17 cellular contexts compared by ENCODE assay signal in the genomic region with DNA sequence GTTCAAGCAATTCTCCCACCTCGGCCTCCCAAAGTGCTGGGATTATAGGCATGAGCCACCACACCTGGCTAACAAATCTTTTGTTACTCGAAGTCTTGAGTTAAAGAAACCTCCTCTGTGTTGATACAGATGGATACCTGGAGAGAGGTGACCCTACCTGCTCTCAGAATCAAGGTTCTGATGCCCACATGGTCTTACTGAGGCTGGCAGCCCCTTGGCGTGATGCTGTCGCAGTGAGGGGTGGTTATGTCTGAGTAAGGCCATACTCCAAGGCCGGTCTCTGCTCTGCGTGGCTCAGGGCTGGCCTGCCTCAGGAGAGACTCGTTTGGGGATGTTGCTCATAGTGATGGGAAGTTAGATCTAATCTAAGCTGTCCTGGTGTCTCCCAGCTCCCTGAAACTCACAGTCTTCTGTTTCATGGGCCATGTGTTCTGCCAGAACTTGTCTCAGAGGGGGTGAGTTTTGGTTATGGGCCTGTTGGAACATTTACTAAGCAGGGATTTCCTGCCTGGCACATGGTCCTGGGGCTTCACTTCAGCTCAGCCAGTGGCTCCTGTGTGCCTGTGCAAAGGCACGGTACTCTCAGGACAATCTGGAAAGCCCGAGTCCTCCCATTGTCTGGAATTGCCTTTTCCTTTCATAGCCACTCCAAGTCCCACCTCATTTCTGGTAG. TPM values are rescaled to one million over a fixed set of nuclear protein-coding genes. Genes with fewer than 3 reads are reported as not detected.
DNase-seq lines count a peak whose midpoint lies in the region; ATAC-seq and TF ChIP-seq lines count a peak whose summit lies in the region.
"Had no signal": no experiment of that assay in that cellular context is flagged by ENCODE, and none has a peak within 500 bp of the region (broad histone marks: within the 10 kb centered on the region; RNA-seq: fewer than 3 reads in every experiment).

No MANE protein-coding gene starts in this region.

- dilution Hi-C loops in mammary epithelial cell (cut with HindIII; ENCODE audit: low sequenced_read_pairs): no loop called here

- DNase-seq in mammary epithelial cell: peak; percentile 94
- no peak for DNase-seq in MCF 10A (ENCODE audit: unreplicated experiment)
- DNase-seq in Panc1 (ENCODE audit: low read depth, low spot score): no peak
- DNase-seq in epithelial cell of esophagus (ENCODE audit: low read depth): peak; percentile 87
- no peak for DNase-seq in HEK293T (ENCODE audit: extremely low spot score)
- DNase-seq in naive thymus-derived CD4-positive, alpha-beta T cell: no peak
- DNase-seq: CD8-positive, alpha-beta T cell; DMS79 treated with DMSO at 0.1 percent for 48 hours; GM23248; Kasumi-1; NCI-H1105 treated with DMSO at 0.1 percent for 48 hours; NCI-H1930; NCI-H446; NCI-H69 had no signal

- POLR2A ChIA-PET in MCF 10A (lab: Yijun Ruan, JAX): no interaction called here
- POLR2A ChIA-PET in Panc1 (lab: Charles Lee): no interaction called here
- POLR2A ChIA-PET in HEK293T (lab: Yijun Ruan, JAX): no interaction called here
- POLR2A ChIA-PET in naive thymus-derived CD4-positive, alpha-beta T cell (lab: Charles Lee): no interaction called here

- H3K9ac ChIP-seq in mammary epithelial cell (ENCODE audit: insufficient read depth, low read length): no peak overlapping the region
- no peak overlapping the region for H3K9ac ChIP-seq in skeletal muscle tissue (ENCODE audit: low read depth in 1 of 3, low read length in 3 of 3)
- H3K9ac ChIP-seq: BLaER1, GM23248 had no signal

- ATAC-seq in Panc1: peak; percentile 17; the same call in 1 of the 2 replicates
- ATAC-seq in HG02798 (IDR thresholded peaks at IDR 0.05; ENCODE audit: poor library complexity, unreplicated experiment): no peak
- no peak for ATAC-seq in naive thymus-derived CD4-positive, alpha-beta T cell
- ATAC-seq: CD8-positive, alpha-beta T cell had no signal

- no peaks in the 10 kb centered on the region for H4K20me1 ChIP-seq in mammary epithelial cell (ENCODE audit: insufficient read depth, low read length)
- H4K20me1 ChIP-seq: BLaER1 had no signal

- H3K27ac ChIP-seq in mammary epithelial cell (ENCODE audit: insufficient read depth, low read depth, low read length) (no peak overlapping the region), Panc1 (ENCODE audit: low read length) (no peak overlapping the region), skeletal muscle tissue (ENCODE audit: low read depth, low read length) (peak overlapping the region; percentile 39)
- H3K27ac ChIP-seq in naive thymus-derived CD4-positive, alpha-beta T cell (ENCODE audit: low read depth, low read length): no peak overlapping the region
- H3K27ac ChIP-seq: BLaER1, GM23248 had no signal

- H3K79me2 ChIP-seq in mammary epithelial cell (ENCODE audit: insufficient read depth, low read length): no peaks in the 10 kb centered on the region

- intact Hi-C loops in mammary epithelial cell (cut with micrococcal nuclease) (no loop called here), MCF 10A (cut with micrococcal nuclease) (no loop called here), Panc1 (cut with micrococcal nuclease; ENCODE audit: unreplicated experiment) (no loop called here)
- intact Hi-C loops in naive thymus-derived CD4-positive, alpha-beta T cell (cut with micrococcal nuclease): no loop called here

- no peaks in the 10 kb centered on the region for H3K4me1 Mint-ChIP-seq in MCF 10A (ENCODE audit: insufficient read depth, unreplicated experiment)
- peaks cover 0 to 5% (median 0%) of the 10 kb centered on the region in 7 donors for H3K4me1 Mint-ChIP-seq in naive thymus-derived CD4-positive, alpha-beta T cell

- H3K27me3 ChIP-seq in mammary epithelial cell (ENCODE audit: insufficient read depth, low read length) (no peaks in the 10 kb centered on the region), Panc1 (ENCODE audit: control insufficient read depth, insufficient read depth, low read length) (no peaks in the 10 kb centered on the region), skeletal muscle tissue (ENCODE audit: control insufficient read depth in 3 of 3, insufficient read depth in 3 of 3, low read length in 3 of 3) (no peaks in the 10 kb centered on the region)
- H3K27me3 ChIP-seq in naive thymus-derived CD4-positive, alpha-beta T cell (ENCODE audit: control insufficient read depth in 2 of 2, insufficient read depth in 2 of 2, low read length in 2 of 2): no peaks in the 10 kb centered on the region
- H3K27me3 ChIP-seq: BLaER1 had no signal

- no peaks in the 10 kb centered on the region for H3K27me3 Mint-ChIP-seq in MCF 10A (ENCODE audit: insufficient read depth, unreplicated experiment)
- peaks cover 0 to 13% (median 0%) of the 10 kb centered on the region in 5 donors for H3K27me3 Mint-ChIP-seq in naive thymus-derived CD4-positive, alpha-beta T cell

- H3K36me3 ChIP-seq in mammary epithelial cell (ENCODE audit: insufficient read depth, low read length): no peaks in the 10 kb centered on the region
- H3K36me3 ChIP-seq in Panc1 (ENCODE audit: control insufficient read depth, insufficient read depth, low read length): no peaks in the 10 kb centered on the region
- H3K36me3 ChIP-seq in skeletal muscle tissue (ENCODE audit: control insufficient read depth in 3 of 3, insufficient read depth in 3 of 3, low read length in 3 of 3): no peaks in the 10 kb centered on the region
- no peaks in the 10 kb centered on the region for H3K36me3 ChIP-seq in naive thymus-derived CD4-positive, alpha-beta T cell (ENCODE audit: control insufficient read depth in 2 of 3, insufficient read depth in 3 of 3, low read length in 3 of 3)
- H3K36me3 ChIP-seq: BLaER1 had no signal

- no peak for TF ChIP-seq CTCF in mammary epithelial cell (conservative IDR thresholded peaks at IDR 0.05 in 1 of 2, IDR thresholded peaks at IDR 0.05 in 1 of 2; ENCODE audit: extremely low read depth in 1 of 2, insufficient read depth in 1 of 2, low read depth in 1 of 2, low read length in 2 of 2)
- TF ChIP-seq CTCF in MCF 10A (IDR thresholded peaks at IDR 0.05; ENCODE audit: unreplicated experiment): no peak
- no peak for TF ChIP-seq CTCF in Panc1 (IDR thresholded peaks at IDR 0.05)
- TF ChIP-seq CTCF in epithelial cell of esophagus (IDR thresholded peaks at IDR 0.05; ENCODE audit: insufficient read depth, low read depth, low read length, missing control alignments): no peak

- H3K9me3 ChIP-seq in mammary epithelial cell (replicated peaks; ENCODE audit: insufficient read depth, low read length) (no peaks in the 10 kb centered on the region), Panc1 (ENCODE audit: control insufficient read depth, insufficient read depth, low read depth, low read length) (no peaks in the 10 kb centered on the region), skeletal muscle tissue (ENCODE audit: control insufficient read depth in 3 of 3, low read length in 3 of 3) (no peaks in the 10 kb centered on the region)
- no peaks in the 10 kb centered on the region for H3K9me3 ChIP-seq in naive thymus-derived CD4-positive, alpha-beta T cell (ENCODE audit: control insufficient read depth in 2 of 3, low read length in 3 of 3)
- H3K9me3 ChIP-seq: BLaER1 had no signal

- no peaks in the 10 kb centered on the region for H3K36me3 Mint-ChIP-seq in MCF 10A (ENCODE audit: insufficient read depth, unreplicated experiment)
- H3K36me3 Mint-ChIP-seq in naive thymus-derived CD4-positive, alpha-beta T cell: peaks cover 0 to 4% (median 0%) of the 10 kb centered on the region in 5 donors
- H3K36me3 Mint-ChIP-seq: CD8-positive, alpha-beta T cell had no signal

- BruUV-seq in mammary epithelial cell (replicated peaks; lab: Mats Ljungman, UMichigan) (no TSS peak), MCF 10A (replicated peaks; lab: Mats Ljungman, UMichigan) (no TSS peak), Panc1 (replicated peaks; lab: Mats Ljungman, UMichigan) (no TSS peak)

- H3K4me2 ChIP-seq in mammary epithelial cell (ENCODE audit: insufficient read depth, low read depth, low read length): peak overlapping the region; percentile 31
- H3K4me2 ChIP-seq: BLaER1 had no signal

- H3K4me1 ChIP-seq in mammary epithelial cell (ENCODE audit: insufficient read depth, low read length) (peaks cover 21% of the 10 kb centered on the region), Panc1 (ENCODE audit: control insufficient read depth, insufficient read depth, low read length) (0 out of 2 replicates have a peak, but pooled peaks cover 4% of the 10 kb centered on the region), skeletal muscle tissue (ENCODE audit: control insufficient read depth in 3 of 3, insufficient read depth in 3 of 3, low read length in 3 of 3) (peaks cover 19 to 35% (median 21%) of the 10 kb centered on the region in 3 donors)
- H3K4me1 ChIP-seq in naive thymus-derived CD4-positive, alpha-beta T cell (ENCODE audit: control insufficient read depth in 2 of 2, insufficient read depth in 2 of 2, low read length in 2 of 2): no peaks in the 10 kb centered on the region

- WGBS in mammary epithelial cell (ENCODE audit: low coverage, missing lambda C conversion rate): 59% methylated on average over 9 of the region's 9 CpGs

- no peak overlapping the region for H3K27ac Mint-ChIP-seq in MCF 10A (ENCODE audit: low read depth, unreplicated experiment)
- H3K27ac Mint-ChIP-seq in naive thymus-derived CD4-positive, alpha-beta T cell: no peak overlapping the region
- H3K27ac Mint-ChIP-seq: CD8-positive, alpha-beta T cell had no signal

- CTCF ChIA-PET in mammary epithelial cell (lab: Charles Lee; ENCODE audit: low non-redundant PET) (no interaction called here), MCF 10A (lab: Yijun Ruan, JAX) (interaction anchor here (1.3 kb wide), 1 partner anchor 45 kb away, joined by 3 read pairs; no protein-coding TSS in a partner anchor), Panc1 (lab: Charles Lee) (no interaction called here), HEK293T (lab: Yijun Ruan, JAX) (no interaction called here)
- CTCF ChIA-PET in naive thymus-derived CD4-positive, alpha-beta T cell (lab: Charles Lee): no interaction called here

- H2AFZ ChIP-seq in mammary epithelial cell (ENCODE audit: low read depth, low read length): peak overlapping the region; percentile 78
- H2AFZ ChIP-seq: GM23248 had no signal

- in situ Hi-C loops in mammary epithelial cell (cut with MboI; ENCODE audit: low sequenced_read_pairs in 2 of 2): no loop called here
- in situ Hi-C loops in Panc1 (cut with HindIII; ENCODE audit: low pct_unique_long_range_greater_than_20kb, low sequenced_read_pairs): no loop called here

- H3K9me3 Mint-ChIP-seq in MCF 10A (ENCODE audit: unreplicated experiment): no peaks in the 10 kb centered on the region
- H3K9me3 Mint-ChIP-seq in naive thymus-derived CD4-positive, alpha-beta T cell: no peaks in the 10 kb centered on the region
- H3K9me3 Mint-ChIP-seq: CD8-positive, alpha-beta T cell had no signal

- H3K4me3 ChIP-seq in mammary epithelial cell (replicated peaks in 1 of 3; ENCODE audit: insufficient read depth in 1 of 3, low read depth in 2 of 3, low read length in 3 of 3): no peak overlapping the region
- H3K4me3 ChIP-seq in Panc1 (ENCODE audit: low read depth in 2 of 2, low read length in 2 of 2): no peak overlapping the region
- H3K4me3 ChIP-seq in epithelial cell of esophagus (ENCODE audit: low read length): no peak overlapping the region
- no peak overlapping the region for H3K4me3 ChIP-seq in skeletal muscle tissue (ENCODE audit: low read length in 3 of 3)
- H3K4me3 ChIP-seq in naive thymus-derived CD4-positive, alpha-beta T cell (ENCODE audit: low read length): no peak overlapping the region
- H3K4me3 ChIP-seq: BLaER1, GM23248 had no signal

- H3K4me3 Mint-ChIP-seq in MCF 10A (ENCODE audit: unreplicated experiment): no peak overlapping the region
- H3K4me3 Mint-ChIP-seq in naive thymus-derived CD4-positive, alpha-beta T cell: no peak overlapping the region
- H3K4me3 Mint-ChIP-seq: CD8-positive, alpha-beta T cell had no signal

RNA-seq across cellular contexts. Expression of a gene that starts 17.5 kb away (rescaled TPM):
- total RNA-seq in mammary epithelial cell: 10 to 100 TPM; 65.8 to 82.2 TPM
- polyA plus RNA-seq in mammary epithelial cell: 63.3 TPM
- 40.0 TPM for polyA minus RNA-seq in mammary epithelial cell
- total RNA-seq in MCF 10A (2022): 56.8 and 57.9 TPM in 2 replicates
- 43.3 TPM for total RNA-seq in Panc1 (2021; ENCODE audit: unreplicated experiment)
- polyA plus RNA-seq in Panc1 (2012; ENCODE audit: insufficient read length): 27.5 TPM
- total RNA-seq in skeletal muscle tissue: 5.7 TPM
- total RNA-seq in naive thymus-derived CD4-positive, alpha-beta T cell: 10 to 100 TPM; 12.7 to 22.1 (median 21.0) TPM
- 10 to 100 TPM; 16.8 to 21.0 TPM for polyA plus RNA-seq in naive thymus-derived CD4-positive, alpha-beta T cell

Comparison
In these comparisons a context has a peak if more than half of its experiments do, and no peak if none do; other contexts are left out.
1. DNase-seq: peak in mammary epithelial cell (single experiment) and epithelial cell of esophagus (single experiment); none in MCF 10A (single experiment), Panc1 (single experiment), HEK293T (single experiment) and naive thymus-derived CD4-positive, alpha-beta T cell (0 of 9).